29 cellular contexts compared by ENCODE assay signal in genomic region chr10:26640391-26640790, GRCh38.
"Had no signal": no experiment of that assay in that cellular context is flagged by ENCODE, and none has a peak within 500 bp of the region (broad histone marks: within the 10 kb centered on the region; RNA-seq: fewer than 3 reads in every experiment).

No MANE protein-coding gene starts in this region.

- H3K27me3 ChIP-seq: stomach, suprapubic skin, testis, thyroid gland, tibial artery, tibial nerve, upper lobe of left lung, upper lobe of right lung, uterus, vagina had no signal

- H3K36me3 Mint-ChIP-seq: stimulated activated effector memory CD8-positive, alpha-beta T cell treated with anti-CD3 and anti-CD28 coated beads, Interleukin-12 subunit alpha, Interleukin-12 subunit beta, amount 100 ng/mL, for 72 hours; stimulated activated memory B cell treated with anti-CD40 and anti-IgM and Interleukin-4, amounts not matched to agents 10 μg/mL and 1 μg/mL and 100 μg/mL, for 72 hours; stimulated activated naive B cell treated with anti-CD40 and anti-IgM and Interleukin-4, amounts not matched to agents 10 μg/mL and 1 μg/mL and 100 μg/mL, for 72 hours; type B pancreatic cell had no signal

- H3K4me3 Mint-ChIP-seq: stimulated activated effector memory CD8-positive, alpha-beta T cell treated with anti-CD3 and anti-CD28 coated beads, Interleukin-12 subunit alpha, Interleukin-12 subunit beta, amount 100 ng/mL, for 72 hours; stimulated activated memory B cell treated with anti-CD40 and anti-IgM and Interleukin-4, amounts not matched to agents 10 μg/mL and 1 μg/mL and 100 μg/mL, for 72 hours; stimulated activated naive B cell treated with anti-CD40 and anti-IgM and Interleukin-4, amounts not matched to agents 10 μg/mL and 1 μg/mL and 100 μg/mL, for 72 hours; stimulated activated naive CD8-positive, alpha-beta T cell treated with anti-CD3 and anti-CD28 coated beads, Interleukin-15, amount 100 ng/mL, for 72 hours; stimulated activated naive CD8-positive, alpha-beta T cell treated with anti-CD3 and anti-CD28 coated beads, Interleukin-15, Interleukin-2, amounts not matched to agents 100 ng/mL and 50 ng/mL, for 24 hours; type B pancreatic cell had no signal

- H3K4me1 ChIP-seq: stomach, suprapubic skin, testis, thyroid gland, tibial artery, tibial nerve, transverse colon, upper lobe of left lung, upper lobe of right lung, uterus, vagina had no signal

- DNase-seq: stimulated activated CD4-positive, alpha-beta T cell treated with anti-CD3 and anti-CD28 coated beads, Interleukin-2, amount 100 ng/mL, for 48 hours; stimulated activated CD4-positive, alpha-beta T cell treated with anti-CD3 and anti-CD28 coated beads, Interleukin-4, amount 100 ng/mL, for 1 hour; stimulated activated CD4-positive, alpha-beta T cell treated with anti-CD3 and anti-CD28 coated beads, Interleukin-4, amount 100 ng/mL, for 24 hours; stimulated activated CD4-positive, alpha-beta T cell treated with anti-CD3 and anti-CD28 coated beads, Interleukin-4, amount 100 ng/mL, for 4 hours; stimulated activated CD8-positive, alpha-beta memory T cell treated with anti-CD3 and anti-CD28 coated beads, Interleukin-4, amount 100 ng/mL, for 48 hours; stimulated activated naive B cell treated with anti-CD40 and anti-IgM and Interleukin-4, amounts not matched to agents 10 μg/mL and 1 μg/mL and 100 μg/mL, for 72 hours; stimulated activated naive CD4-positive, alpha-beta T cell; stimulated activated naive CD4-positive, alpha-beta T cell treated with Interleukin-2 at 50 U/mL for 16 hours; stimulated activated naive CD8-positive, alpha-beta T cell treated with anti-CD3 and anti-CD28 coated beads, Interleukin-15, amount 100 ng/mL, for 72 hours; stimulated activated naive CD8-positive, alpha-beta T cell treated with anti-CD3 and anti-CD28 coated beads, Interleukin-15, Interleukin-2, amounts not matched to agents 100 U/mL and 50 U/mL, for 24 hours; stomach; substantia nigra; testis; thyroid gland; tibial artery; transverse colon; trophoblast cell; upper lobe of right lung; uterus had no signal

- FAIRE-seq: urothelium cell line had no signal

- H3K27ac ChIP-seq: stomach, suprapubic skin, testis, thoracic aorta, thyroid gland, tibial artery, tibial nerve, transverse colon, upper lobe of left lung, upper lobe of right lung, uterus, vagina had no signal

- ATAC-seq: stimulated activated memory B cell treated with anti-CD40 and anti-IgM and Interleukin-4, amounts not matched to agents 10 μg/mL and 1 μg/mL and 100 μg/mL, for 72 hours; stimulated activated naive B cell treated with anti-CD40 and anti-IgM and Interleukin-4, amounts not matched to agents 10 μg/mL and 1 μg/mL and 100 μg/mL, for 72 hours; stimulated activated naive CD8-positive, alpha-beta T cell treated with anti-CD3 and anti-CD28 coated beads, Interleukin-15, amount 100 ng/mL, for 72 hours; stimulated activated naive CD8-positive, alpha-beta T cell treated with anti-CD3 and anti-CD28 coated beads, Interleukin-15, Interleukin-2, amounts not matched to agents 100 U/mL and 50 U/mL, for 24 hours; upper lobe of right lung had no signal

- H3K4me1 Mint-ChIP-seq: stimulated activated effector memory CD8-positive, alpha-beta T cell treated with anti-CD3 and anti-CD28 coated beads, Interleukin-12 subunit alpha, Interleukin-12 subunit beta, amount 100 ng/mL, for 72 hours; stimulated activated memory B cell treated with anti-CD40 and anti-IgM and Interleukin-4, amounts not matched to agents 10 μg/mL and 1 μg/mL and 100 μg/mL, for 72 hours; stimulated activated naive B cell treated with anti-CD40 and anti-IgM and Interleukin-4, amounts not matched to agents 10 μg/mL and 1 μg/mL and 100 μg/mL, for 72 hours; stimulated activated naive CD8-positive, alpha-beta T cell treated with anti-CD3 and anti-CD28 coated beads, Interleukin-15, amount 100 ng/mL, for 72 hours had no signal

- H3K27ac Mint-ChIP-seq: stimulated activated effector memory CD8-positive, alpha-beta T cell treated with anti-CD3 and anti-CD28 coated beads, Interleukin-12 subunit alpha, Interleukin-12 subunit beta, amount 100 ng/mL, for 72 hours; stimulated activated memory B cell treated with anti-CD40 and anti-IgM and Interleukin-4, amounts not matched to agents 10 μg/mL and 1 μg/mL and 100 μg/mL, for 72 hours; stimulated activated naive B cell treated with anti-CD40 and anti-IgM and Interleukin-4, amounts not matched to agents 10 μg/mL and 1 μg/mL and 100 μg/mL, for 72 hours; stimulated activated naive CD8-positive, alpha-beta T cell treated with anti-CD3 and anti-CD28 coated beads, Interleukin-15, Interleukin-2, amounts not matched to agents 100 ng/mL and 50 ng/mL, for 24 hours; type B pancreatic cell had no signal

- H3K9me3 Mint-ChIP-seq: stimulated activated effector memory CD8-positive, alpha-beta T cell treated with anti-CD3 and anti-CD28 coated beads, Interleukin-12 subunit alpha, Interleukin-12 subunit beta, amount 100 ng/mL, for 72 hours; stimulated activated memory B cell treated with anti-CD40 and anti-IgM and Interleukin-4, amounts not matched to agents 10 μg/mL and 1 μg/mL and 100 μg/mL, for 72 hours; stimulated activated naive CD8-positive, alpha-beta T cell treated with anti-CD3 and anti-CD28 coated beads, Interleukin-15, Interleukin-2, amounts not matched to agents 100 ng/mL and 50 ng/mL, for 24 hours; type B pancreatic cell had no signal

- H3K4me3 ChIP-seq: stomach, suprapubic skin, testis, thoracic aorta, thyroid gland, tibial artery, tibial nerve, transverse colon, upper lobe of left lung, upper lobe of right lung, uterus, vagina had no signal

- H3K27me3 Mint-ChIP-seq: stimulated activated naive B cell treated with anti-CD40 and anti-IgM and Interleukin-4, amounts not matched to agents 10 μg/mL and 1 μg/mL and 100 μg/mL, for 72 hours; stimulated activated naive CD8-positive, alpha-beta T cell treated with anti-CD3 and anti-CD28 coated beads, Interleukin-15, amount 100 ng/mL, for 72 hours; stimulated activated naive CD8-positive, alpha-beta T cell treated with anti-CD3 and anti-CD28 coated beads, Interleukin-15, Interleukin-2, amounts not matched to agents 100 ng/mL and 50 ng/mL, for 24 hours; type B pancreatic cell had no signal

- H3K36me3 ChIP-seq: stomach, suprapubic skin, thoracic aorta, thyroid gland, tibial artery, tibial nerve, transverse colon, upper lobe of left lung, upper lobe of right lung, uterus, vagina had no signal

- H3K9me3 ChIP-seq: suprapubic skin, testis, thoracic aorta, thyroid gland, transverse colon, upper lobe of left lung, upper lobe of right lung, uterus, vagina had no signal
